26 cellular contexts compared by ENCODE assay signal in genomic region chr14:52769889-52770288, GRCh38. TPM values are rescaled to one million over a fixed set of nuclear protein-coding genes. Genes with fewer than 3 reads are reported as not detected.
DNase-seq lines count a peak whose midpoint lies in the region; ATAC-seq and TF ChIP-seq lines count a peak whose summit lies in the region.
"Had no signal": no experiment of that assay in that cellular context is flagged by ENCODE, and none has a peak within 500 bp of the region (broad histone marks: within the 10 kb centered on the region; RNA-seq: fewer than 3 reads in every experiment).

No MANE protein-coding gene starts in this region.

- peak; percentile 19 for ATAC-seq in activated CD4-positive, alpha-beta T cell treated with anti-CD3 and anti-CD28 coated beads for 36 hours
- ATAC-seq in CD4-positive, CD25-positive, alpha-beta regulatory T cell (ENCODE audit: low read depth in 2 of 2) = no peak
- ATAC-seq in T-helper 17 cell = no peak
- ATAC-seq: Panc1 had no signal

- no peaks in the 10 kb centered on the region for H3K27me3 Mint-ChIP-seq in activated CD4-positive, alpha-beta T cell treated with anti-CD3 and anti-CD28 coated beads for 36 hours
- H3K27me3 Mint-ChIP-seq in CD4-positive, CD25-positive, alpha-beta regulatory T cell = no peaks in the 10 kb centered on the region
- no peaks in the 10 kb centered on the region for H3K27me3 Mint-ChIP-seq in T-helper 17 cell
- H3K27me3 Mint-ChIP-seq: activated B cell treated with CpG ODN at 0.5 μM for 24 hours; CD4-positive, alpha-beta T cell; central memory CD8-positive, alpha-beta T cell; naive B cell had no signal

- no peak overlapping the region for H3K4me3 ChIP-seq in CD4-positive, CD25-positive, alpha-beta regulatory T cell (ENCODE audit: low read depth, low read length)
- H3K4me3 ChIP-seq in epithelial cell of esophagus (ENCODE audit: low read length) = no peak overlapping the region
- H3K4me3 ChIP-seq: left ventricle myocardium inferior, tibial nerve had no signal

- peaks cover 83% of the 10 kb centered on the region for H3K36me3 ChIP-seq in CD4-positive, CD25-positive, alpha-beta regulatory T cell (ENCODE audit: control insufficient read depth, insufficient read depth, low read length)

- H3K9me3 Mint-ChIP-seq in activated CD4-positive, alpha-beta T cell treated with anti-CD3 and anti-CD28 coated beads for 36 hours (ENCODE audit: low read depth) = no peaks in the 10 kb centered on the region
- peaks cover 0 to 2% (median 0%) of the 10 kb centered on the region in 7 donors for H3K9me3 Mint-ChIP-seq in CD4-positive, CD25-positive, alpha-beta regulatory T cell
- H3K9me3 Mint-ChIP-seq: activated B cell treated with CpG ODN at 0.5 μM for 24 hours; CD4-positive, alpha-beta T cell; central memory CD8-positive, alpha-beta T cell; mesothelial cell of epicardium; naive B cell had no signal

- H3K4me1 Mint-ChIP-seq in activated CD4-positive, alpha-beta T cell treated with anti-CD3 and anti-CD28 coated beads for 36 hours = peaks cover 13% of the 10 kb centered on the region
- H3K4me1 Mint-ChIP-seq in CD4-positive, CD25-positive, alpha-beta regulatory T cell = peaks cover 12 to 25% (median 25%) of the 10 kb centered on the region in 4 donors
- peaks cover 16% of the 10 kb centered on the region for H3K4me1 Mint-ChIP-seq in T-helper 17 cell
- H3K4me1 Mint-ChIP-seq: mesothelial cell of epicardium had no signal

- no peak for DNase-seq in activated CD4-positive, alpha-beta T cell treated with anti-CD3 and anti-CD28 coated beads for 36 hours
- DNase-seq in activated CD4-positive, alpha-beta T cell treated with anti-CD3 and anti-CD28 coated beads for 4 hours = no peak
- no peak for DNase-seq in CD4-positive, CD25-positive, alpha-beta regulatory T cell
- DNase-seq in T-helper 17 cell (no peak), epithelial cell of esophagus (ENCODE audit: low read depth) (peak; percentile 19), NOMO-1 treated with dmso at 0.1 percent for 144 hours (lab: John Stamatoyannopoulos, UW; ENCODE audit: unreplicated experiment) (no peak), D341Med (ENCODE audit: low spot score) (no peak), CD1c-positive myeloid dendritic cell (ENCODE audit: extremely low spot score) (no peak)
- DNase-seq: 8988T; activated B cell treated with CpG ODN at 0.5 μM for 24 hours; activated CD8-positive, alpha-beta memory T cell treated with anti-CD3 and anti-CD28 coated beads for 24 hours; CD4-positive, alpha-beta T cell; DMS 273 treated with DMSO at 0.1 percent for 48 hours; left ventricle myocardium inferior; MM.1S; naive B cell; NCI-H1417; NCI-H2029 treated with DMSO at 0.1 percent for 48 hours; NCI-H2227 treated with DMSO at 0.1 percent for 48 hours; NCI-H526 treated with DMSO at 0.1 percent for 48 hours; nucleus accumbens; SIG-M5 had no signal

- TF ChIP-seq CTCF in epithelial cell of esophagus (IDR thresholded peaks at IDR 0.05; ENCODE audit: insufficient read depth, low read depth, low read length, missing control alignments) = no peak

- no peak overlapping the region for H3K27ac ChIP-seq in CD4-positive, CD25-positive, alpha-beta regulatory T cell (ENCODE audit: insufficient read depth, low read length, poor library complexity, severe bottlenecking)
- H3K27ac ChIP-seq: left ventricle myocardium inferior, tibial nerve had no signal

- no peaks in the 10 kb centered on the region for H3K27me3 ChIP-seq in CD4-positive, CD25-positive, alpha-beta regulatory T cell (ENCODE audit: control insufficient read depth, insufficient read depth, low read length)
- H3K27me3 ChIP-seq: tibial nerve had no signal

- intact Hi-C loops in activated CD4-positive, alpha-beta T cell treated with anti-CD3 and anti-CD28 coated beads for 36 hours (cut with DNase I, micrococcal nuclease) = no loop called here

- H3K4me1 ChIP-seq in CD4-positive, CD25-positive, alpha-beta regulatory T cell (ENCODE audit: control insufficient read depth, insufficient read depth, low read length, poor library complexity, severe bottlenecking) = no peaks in the 10 kb centered on the region
- H3K4me1 ChIP-seq: left ventricle myocardium inferior, tibial nerve had no signal

- peaks cover 28% of the 10 kb centered on the region for H3K36me3 Mint-ChIP-seq in activated CD4-positive, alpha-beta T cell treated with anti-CD3 and anti-CD28 coated beads for 36 hours (ENCODE audit: low read depth)
- peaks cover 52% of the 10 kb centered on the region for H3K36me3 Mint-ChIP-seq in CD4-positive, CD25-positive, alpha-beta regulatory T cell
- H3K36me3 Mint-ChIP-seq in T-helper 17 cell (ENCODE audit: low read depth) = peaks cover 18% of the 10 kb centered on the region

- peak overlapping the region; percentile 73 for H3K27ac Mint-ChIP-seq in activated CD4-positive, alpha-beta T cell treated with anti-CD3 and anti-CD28 coated beads for 36 hours
- H3K27ac Mint-ChIP-seq in CD4-positive, CD25-positive, alpha-beta regulatory T cell = peak overlapping the region; percentile 38 to 39 (median 38)
- peak overlapping the region; percentile 51 for H3K27ac Mint-ChIP-seq in T-helper 17 cell
- H3K27ac Mint-ChIP-seq: activated B cell treated with CpG ODN at 0.5 μM for 24 hours; CD4-positive, alpha-beta T cell; mesothelial cell of epicardium had no signal

- no peak overlapping the region for H3K4me3 Mint-ChIP-seq in activated CD4-positive, alpha-beta T cell treated with anti-CD3 and anti-CD28 coated beads for 36 hours
- H3K4me3 Mint-ChIP-seq in CD4-positive, CD25-positive, alpha-beta regulatory T cell = no peak overlapping the region
- H3K4me3 Mint-ChIP-seq in T-helper 17 cell = no peak overlapping the region
- H3K4me3 Mint-ChIP-seq: activated B cell treated with CpG ODN at 0.5 μM for 24 hours; CD4-positive, alpha-beta T cell; central memory CD8-positive, alpha-beta T cell; mesothelial cell of epicardium; naive B cell had no signal

- H3K9me3 ChIP-seq in CD4-positive, CD25-positive, alpha-beta regulatory T cell (ENCODE audit: control insufficient read depth in 2 of 2, low read length in 2 of 2) = no peaks in the 10 kb centered on the region
- H3K9me3 ChIP-seq in T-helper 17 cell (ENCODE audit: control insufficient read depth, low read length, poor library complexity, severe bottlenecking) = no peaks in the 10 kb centered on the region
- H3K9me3 ChIP-seq: left ventricle myocardium inferior, tibial nerve had no signal

- POLR2A ChIA-PET in activated CD4-positive, alpha-beta T cell treated with anti-CD3 and anti-CD28 coated beads for 36 hours (lab: Charles Lee) = no interaction called here

- CTCF ChIA-PET in activated CD4-positive, alpha-beta T cell treated with anti-CD3 and anti-CD28 coated beads for 36 hours (lab: Charles Lee) = no interaction called here

RNA-seq across cellular contexts. Expression of gene GNPNAT1, which starts 21.5 kb away (rescaled TPM):
- total RNA-seq in activated CD4-positive, alpha-beta T cell treated with anti-CD3 and anti-CD28 coated beads for 36 hours = 10 to 100 TPM; 31.1 to 33.6 TPM
- 7.9 TPM for total RNA-seq in CD4-positive, CD25-positive, alpha-beta regulatory T cell
- polyA plus RNA-seq in CD4-positive, CD25-positive, alpha-beta regulatory T cell = 10 to 100 TPM; 13.7 to 14.2 (median 13.9) TPM
- 1 to 10 TPM; 7.0 to 7.8 TPM for total RNA-seq in T-helper 17 cell

RNA-seq across cellular contexts. Expression of gene STYX, which starts 39.9 kb away (rescaled TPM):
- 10 to 100 TPM; 13.1 to 13.3 TPM for total RNA-seq in activated CD4-positive, alpha-beta T cell treated with anti-CD3 and anti-CD28 coated beads for 36 hours
- 34.0 TPM for total RNA-seq in CD4-positive, CD25-positive, alpha-beta regulatory T cell
- polyA plus RNA-seq in CD4-positive, CD25-positive, alpha-beta regulatory T cell = 10 to 100 TPM; 33.0 to 45.2 (median 38.0) TPM
- 10 to 100 TPM; 27.8 to 30.7 TPM for total RNA-seq in T-helper 17 cell
